13 cellular contexts compared by ENCODE assay signal in genomic region chr10:3924344-3924743, GRCh38.
A peak's percentile ranks its signal among the peaks of the same experiment; 100 is the strongest.
DNase-seq lines count a peak whose midpoint lies in the region; ATAC-seq and TF ChIP-seq lines count a peak whose summit lies in the region.
"Had no signal": no experiment of that assay in that cellular context is flagged by ENCODE, and none has a peak within 500 bp of the region (broad histone marks: within the 10 kb centered on the region; RNA-seq: fewer than 3 reads in every experiment).

No MANE protein-coding gene starts in this region.

- H3K27me3 Mint-ChIP-seq in stimulated activated naive CD8-positive, alpha-beta T cell treated with anti-CD3 and anti-CD28 coated beads, Interleukin-15, amount 100 ng/mL, for 72 hours, result no peaks in the 10 kb centered on the region

- peaks cover 27% of the 10 kb centered on the region for H3K4me1 Mint-ChIP-seq in stimulated activated naive CD8-positive, alpha-beta T cell treated with anti-CD3 and anti-CD28 coated beads, Interleukin-15, amount 100 ng/mL, for 72 hours

- no peak for TF ChIP-seq CTCF in adrenal gland (IDR thresholded peaks at IDR 0.05)

- no peak overlapping the region for H3K27ac Mint-ChIP-seq in stimulated activated naive CD8-positive, alpha-beta T cell treated with anti-CD3 and anti-CD28 coated beads, Interleukin-15, amount 100 ng/mL, for 72 hours

- no peak overlapping the region for H3K4me3 Mint-ChIP-seq in stimulated activated naive CD8-positive, alpha-beta T cell treated with anti-CD3 and anti-CD28 coated beads, Interleukin-15, amount 100 ng/mL, for 72 hours

- H3K4me3 ChIP-seq in adrenal gland, result no peak overlapping the region

- ATAC-seq in stimulated activated naive CD8-positive, alpha-beta T cell treated with anti-CD3 and anti-CD28 coated beads, Interleukin-15, Interleukin-2, amounts not matched to agents 100 U/mL and 50 U/mL, for 24 hours, result peak; percentile 37
- ATAC-seq in stimulated activated naive CD8-positive, alpha-beta T cell treated with anti-CD3 and anti-CD28 coated beads, Interleukin-15, amount 100 ng/mL, for 72 hours, result no peak
- no peak for ATAC-seq in GM21381 (IDR thresholded peaks at IDR 0.05; ENCODE audit: unreplicated experiment)
- ATAC-seq in HG02759 (IDR thresholded peaks at IDR 0.05; ENCODE audit: unreplicated experiment), result no peak

- no peaks in the 10 kb centered on the region for H3K4me1 ChIP-seq in adrenal gland (replicated peaks in 1 of 2)

- TF ChIP-seq POLR2A in adrenal gland (IDR thresholded peaks at IDR 0.05), result no peak

- no peaks in the 10 kb centered on the region for H3K36me3 ChIP-seq in adrenal gland (replicated peaks in 1 of 2)

- H3K9me3 Mint-ChIP-seq in stimulated activated naive CD8-positive, alpha-beta T cell treated with anti-CD3 and anti-CD28 coated beads, Interleukin-15, amount 100 ng/mL, for 72 hours, result peaks cover 0 to 4% of the 10 kb centered on the region in 2 donors

- H3K9me3 ChIP-seq in adrenal gland (replicated peaks in 1 of 3), result no peaks in the 10 kb centered on the region

- no peak overlapping the region for H3K27ac ChIP-seq in adrenal gland

- 70 to 78% (median 71%) methylated on average over 4 to 5 of the region's 5 CpGs for WGBS in adrenal gland, 4 donors

- intact Hi-C loops in adrenal gland (cut with DNase I), result no loop called here

- no peak for DNase-seq in stimulated activated naive CD8-positive, alpha-beta T cell treated with anti-CD3 and anti-CD28 coated beads, Interleukin-15, Interleukin-2, amounts not matched to agents 100 U/mL and 50 U/mL, for 24 hours
- DNase-seq in stimulated activated naive CD8-positive, alpha-beta T cell treated with anti-CD3 and anti-CD28 coated beads, Interleukin-15, amount 100 ng/mL, for 72 hours, result no peak
- peak; percentile 77 for DNase-seq in astrocyte of the hippocampus (ENCODE audit: low read depth, low spot score)
- peak; percentile 90 for DNase-seq in islet precursor cell
- no peak for DNase-seq in SIG-M5 (lab: John Stamatoyannopoulos, UW)
- DNase-seq in adrenal gland, result no peak
- DNase-seq: AML-193; caudate nucleus; NCI-H524 treated with DMSO at 0.1 percent for 48 hours; nucleus accumbens; stimulated activated CD4-positive, alpha-beta T cell treated with anti-CD3 and anti-CD28 coated beads, Interleukin-4, amount 100 ng/mL, for 4 hours had no signal

- H3K27me3 ChIP-seq in adrenal gland, result no peaks in the 10 kb centered on the region

Comparison
In these comparisons a context has a peak if more than half of its experiments do, and no peak if none do; other contexts are left out.
1. DNase-seq: peak in astrocyte of the hippocampus (single experiment) and islet precursor cell (single experiment); none in stimulated activated naive CD8-positive, alpha-beta T cell treated with anti-CD3 and anti-CD28 coated beads, Interleukin-15, Interleukin-2, amounts not matched to agents 100 U/mL and 50 U/mL, for 24 hours (single experiment), stimulated activated naive CD8-positive, alpha-beta T cell treated with anti-CD3 and anti-CD28 coated beads, Interleukin-15, amount 100 ng/mL, for 72 hours (0 of 2), SIG-M5 (single experiment) and adrenal gland (0 of 7).